In the genomic region with DNA sequence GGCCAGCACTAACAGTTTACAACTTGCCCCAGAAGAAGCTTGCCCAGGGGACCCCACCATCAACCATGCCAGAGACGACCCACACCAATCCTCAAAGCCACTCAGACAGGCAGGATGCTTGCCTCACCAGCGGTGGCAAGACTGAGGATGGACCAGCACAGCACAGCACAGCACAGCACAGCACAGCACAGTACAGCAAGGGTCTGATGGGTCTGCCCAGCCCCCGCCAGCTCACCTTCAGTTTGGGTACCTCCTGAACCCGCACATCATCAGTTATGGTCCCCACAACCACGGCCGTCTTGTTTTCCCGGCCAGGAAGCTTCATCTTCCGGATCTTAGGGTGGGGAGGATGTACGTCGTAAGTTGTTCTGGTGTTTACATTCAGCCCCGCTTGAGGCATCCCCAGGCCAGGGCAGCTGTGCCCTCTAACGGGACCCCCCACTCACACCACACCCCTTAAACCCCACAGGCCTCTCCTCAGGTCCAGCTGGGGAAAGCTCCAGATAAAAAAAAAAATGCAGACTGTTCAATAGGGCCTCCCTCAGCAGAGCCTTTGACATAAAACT, we compare ENCODE assay signal across 12 cellular contexts. TPM values are rescaled to one million over a fixed set of nuclear protein-coding genes. Genes with fewer than 3 reads are reported as not detected.
DNase-seq lines count a peak whose midpoint lies in the region; ATAC-seq, FAIRE-seq and TF ChIP-seq lines count a peak whose summit lies in the region.
"Had no signal": no experiment of that assay in that cellular context is flagged by ENCODE, and none has a peak within 500 bp of the region (broad histone marks: within the 10 kb centered on the region; RNA-seq: fewer than 3 reads in every experiment).

No MANE protein-coding gene starts in this region.

- TF ChIP-seq EP300 in SK-N-SH (IDR thresholded peaks at IDR 0.05; ENCODE audit: borderline replicate concordance in 1 of 2, low read depth in 1 of 2, low read length in 1 of 2) = no peak

- H3K27me3 ChIP-seq in SK-N-SH (ENCODE audit: insufficient read depth) (no peaks in the 10 kb centered on the region), small intestine (ENCODE audit: control insufficient read depth in 2 of 2, insufficient read depth in 2 of 2, low read length in 2 of 2) (no peaks in the 10 kb centered on the region)

- H3K27ac ChIP-seq in SK-N-SH (ENCODE audit: low read depth in 2 of 2, low read length in 1 of 2) (peak overlapping the region in 1 of 2 experiments; percentile 19; a peak in 1 of 4 replicates), small intestine (ENCODE audit: low read depth in 1 of 2, low read length in 1 of 2) (peak overlapping the region; percentile 90 to 95)

- CTCF ChIA-PET in SK-N-SH (lab: Yijun Ruan, JAX) = interaction anchor here (1.1 to 3.7 kb wide), 3 partner anchors 8 to 110 kb away, joined by 3 to 26 read pairs (median 12); no protein-coding TSS in a partner anchor

- no peaks in the 10 kb centered on the region for H3K9me2 ChIP-seq in SK-N-SH

- peaks cover 32 to 33% of the 10 kb centered on the region in 2 experiments for H3K36me3 ChIP-seq in SK-N-SH (replicated peaks in 1 of 2; ENCODE audit: control insufficient read depth in 1 of 2, insufficient read depth in 2 of 2, low read length in 1 of 2)
- H3K36me3 ChIP-seq in small intestine (ENCODE audit: control insufficient read depth in 2 of 2, insufficient read depth in 2 of 2, low read length in 2 of 2) = peaks cover 2 to 16% of the 10 kb centered on the region in 2 donors

- intact Hi-C loops in posterior vena cava (cut with DNase I) = no loop called here

- H3K4me3 ChIP-seq in SK-N-SH (ENCODE audit: low read depth in 2 of 2, low read length in 1 of 2) (peak overlapping the region; percentile 93 to 99; a peak in 3 of 4 replicates), WI38 (ENCODE audit: low read depth, low read length) (peak overlapping the region; percentile 100), fibroblast of mammary gland (ENCODE audit: control insufficient read depth, low read depth, low read length) (peak overlapping the region; percentile 100), small intestine (ENCODE audit: low read depth in 1 of 2, low read length in 2 of 2) (peak overlapping the region in 1 of 2 donors; percentile 81)

- peaks cover 38% of the 10 kb centered on the region for H3K79me2 ChIP-seq in SK-N-SH (ENCODE audit: insufficient read depth)

- FAIRE-seq in small intestine (lab: Jason Lieb, UNC) = no peak
- FAIRE-seq: A204.1 had no signal

- H3K9ac ChIP-seq in SK-N-SH = peak overlapping the region; percentile 99; the same call in 1 of the 2 replicates

- H3K9me3 ChIP-seq in SK-N-SH (no peaks in the 10 kb centered on the region), small intestine (ENCODE audit: control insufficient read depth, low read depth) (no peaks in the 10 kb centered on the region)

- WGBS in SK-N-SH (ENCODE audit: low lambda C conversion rate) = 68% methylated on average over 7 of the region's 12 CpGs
- WGBS in small intestine, 3 donors = 42 to 50% (median 45%) methylated on average over 12 of the region's 12 CpGs

- POLR2A ChIA-PET in SK-N-SH (lab: Yijun Ruan, JAX) = interaction anchor here (0.6 to 1.7 kb wide), 4 partner anchors 8 to 21 kb away, joined by 3 to 10 read pairs (median 4); no protein-coding TSS in a partner anchor

- TF ChIP-seq RAD21 in SK-N-SH (IDR thresholded peaks at IDR 0.05; ENCODE audit: low read length) = no peak

- H4K20me1 ChIP-seq in SK-N-SH (ENCODE audit: insufficient read depth) = peaks cover 39% of the 10 kb centered on the region

- peaks cover 11 to 38% of the 10 kb centered on the region in 2 experiments; a peak in 3 of 4 replicates for H3K4me1 ChIP-seq in SK-N-SH (ENCODE audit: control insufficient read depth in 1 of 2, insufficient read depth in 2 of 2, low read depth in 1 of 2, low read length in 1 of 2)
- H3K4me1 ChIP-seq in small intestine (ENCODE audit: control insufficient read depth in 2 of 2, insufficient read depth in 1 of 2, low read depth in 1 of 2, low read length in 1 of 2) = peaks cover 0 to 5% of the 10 kb centered on the region in 2 donors

- no peak overlapping the region for H2AFZ ChIP-seq in SK-N-SH (ENCODE audit: low read depth)

- H3F3A ChIP-seq in SK-N-SH (replicated peaks; ENCODE audit: insufficient read depth) = peaks cover 55% of the 10 kb centered on the region

- ATAC-seq in SK-N-SH treated with all-trans-retinoic acid at 6 μM for 48 hours = no peak

- DNase-seq in SK-N-SH = no peak
- DNase-seq in fibroblast of mammary gland (ENCODE audit: low read depth) = no peak
- DNase-seq in small intestine = no peak
- no peak for DNase-seq in posterior vena cava (ENCODE audit: low spot score)
- no peak for DNase-seq in UCSD-AML1 (lab: John Stamatoyannopoulos, UW; ENCODE audit: unreplicated experiment)
- DNase-seq in SIG-M5 treated with dmso at 0.1 percent for 504 hours (lab: John Stamatoyannopoulos, UW; ENCODE audit: unreplicated experiment) = no peak
- DNase-seq: NCI-H187 had no signal

- peak overlapping the region; percentile 91 for H3K4me2 ChIP-seq in SK-N-SH

- TF ChIP-seq CTCF in SK-N-SH (IDR thresholded peaks at IDR 0.05) (no peak), WI38 (IDR thresholded peaks at IDR 0.05; ENCODE audit: low read depth, low read length) (no peak), fibroblast of mammary gland (conservative IDR thresholded peaks at IDR 0.05; ENCODE audit: control insufficient read depth, insufficient read depth, low read depth, low read length) (no peak)

TF ChIP-seq in SK-N-SH, 30 proteins besides CTCF, POLR2A, EP300 and RAD21 (continues in another document):
- TF ChIP-seq GATA2 (CRISPR knock-in tag; IDR thresholded peaks at IDR 0.05) (no peak), MEF2A (IDR thresholded peaks at IDR 0.05; ENCODE audit: borderline replicate concordance, low read depth) (no peak), RFX5 (IDR thresholded peaks at IDR 0.05; ENCODE audit: low read length) (no peak), FOSL2 (IDR thresholded peaks at IDR 0.05; ENCODE audit: borderline replicate concordance, low read depth) (no peak), RCOR1 (IDR thresholded peaks at IDR 0.05; ENCODE audit: low read length) (no peak), NFIC (IDR thresholded peaks at IDR 0.05; ENCODE audit: borderline replicate concordance) (no peak)
- TF ChIP-seq, protein P1, sequence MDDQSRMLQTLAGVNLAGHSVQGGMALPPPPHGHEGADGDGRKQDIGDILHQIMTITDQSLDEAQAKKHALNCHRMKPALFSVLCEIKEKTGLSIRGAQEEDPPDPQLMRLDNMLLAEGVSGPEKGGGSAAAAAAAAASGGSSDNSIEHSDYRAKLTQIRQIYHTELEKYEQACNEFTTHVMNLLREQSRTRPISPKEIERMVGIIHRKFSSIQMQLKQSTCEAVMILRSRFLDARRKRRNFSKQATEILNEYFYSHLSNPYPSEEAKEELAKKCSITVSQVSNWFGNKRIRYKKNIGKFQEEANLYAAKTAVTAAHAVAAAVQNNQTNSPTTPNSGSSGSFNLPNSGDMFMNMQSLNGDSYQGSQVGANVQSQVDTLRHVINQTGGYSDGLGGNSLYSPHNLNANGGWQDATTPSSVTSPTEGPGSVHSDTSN (IDR thresholded peaks at IDR 0.05) = no peak

TF ChIP-seq in SK-N-SH treated with all-trans-retinoic acid at 6 μM for 48 hours, 23 proteins besides CTCF, POLR2A, EP300 and RAD21 (continues in another document):
- TF ChIP-seq GLIS3 (CRISPR knock-in tag; IDR thresholded peaks at IDR 0.05) = no peak

RNA-seq across cellular contexts. Expression of a gene that starts 1.7 kb away (rescaled TPM):
- polyA plus RNA-seq in SK-N-SH (2012; rRNA removed) = 0.44 TPM in 1 of 2 replicates, not detected in the other
- polyA plus RNA-seq in SK-N-SH (2012; cell fraction: cytosol; rRNA removed) = 0.03 TPM in 1 of 2 replicates, not detected in the other
- 0.13 and 0.17 TPM in 2 replicates for polyA plus RNA-seq in SK-N-SH (2012; cell fraction: nucleus; rRNA removed)
- 100 to 1,000 TPM in 1 of 3 donors, 10 to 100 TPM in 2; 76.6 to 104 (median 94.0) TPM for polyA plus RNA-seq in small intestine
- total RNA-seq in posterior vena cava = not detected

RNA-seq across cellular contexts. Expression of a gene that starts 2.4 kb away (rescaled TPM):
- polyA plus RNA-seq in SK-N-SH (2012; rRNA removed) (2,114 and 2,225 TPM in 2 replicates), small intestine (1,000 to 10,000 TPM; 2,250 to 3,184 (median 2,942) TPM)
- polyA plus RNA-seq in SK-N-SH (2012; cell fraction: cytosol; rRNA removed) = 1,690 and 2,536 TPM in 2 replicates
- polyA plus RNA-seq in SK-N-SH (2012; cell fraction: nucleus; rRNA removed) = 725 and 988 TPM in 2 replicates
- total RNA-seq in posterior vena cava = 100 to 1,000 TPM; 746 to 777 TPM

RNA-seq across cellular contexts. Expression of a gene that starts 2.7 kb away (rescaled TPM):
- polyA plus RNA-seq in SK-N-SH (2012; rRNA removed) (14.1 and 14.8 TPM in 2 replicates), small intestine (10 to 100 TPM; 46.8 to 85.7 (median 53.0) TPM)
- 6.1 and 8.8 TPM in 2 replicates for polyA plus RNA-seq in SK-N-SH (2012; cell fraction: cytosol; rRNA removed)
- polyA plus RNA-seq in SK-N-SH (2012; cell fraction: nucleus; rRNA removed) = 42.4 and 44.9 TPM in 2 replicates
- 10 to 100 TPM in 1 of 2 donors, 1 to 10 TPM in 1; 8.5 to 12.1 TPM for total RNA-seq in posterior vena cava

RNA-seq across cellular contexts. Expression of a gene that starts 10.0 kb away (rescaled TPM):
- polyA plus RNA-seq in SK-N-SH (2012; rRNA removed) (not detected in 2 replicates), small intestine (under 1 TPM in 1 of 3 donors, not detected in 2; 0.22 TPM)
- polyA plus RNA-seq in SK-N-SH (2012; cell fraction: cytosol; rRNA removed) = not detected in 2 replicates
- not detected in 2 replicates for polyA plus RNA-seq in SK-N-SH (2012; cell fraction: nucleus; rRNA removed)
- not detected for total RNA-seq in posterior vena cava
- total RNA-seq: dermis microvascular lymphatic vessel endothelial cell, mesenteric fat pad had no signal

RNA-seq across cellular contexts. Expression of a gene that starts 20.6 kb away (rescaled TPM):
- polyA plus RNA-seq in SK-N-SH (2012; rRNA removed) = 7.8 and 12.6 TPM in 2 replicates
- polyA plus RNA-seq in SK-N-SH (2012; cell fraction: cytosol; rRNA removed) = 7.3 and 10.3 TPM in 2 replicates
- polyA plus RNA-seq in SK-N-SH (2012; cell fraction: nucleus; rRNA removed) = 8.6 and 13.4 TPM in 2 replicates
- 10 to 100 TPM; 12.5 to 40.3 (median 35.4) TPM for polyA plus RNA-seq in small intestine
- 1 to 10 TPM; 1.8 to 3.6 TPM for total RNA-seq in posterior vena cava

Comparison
In these comparisons a context has a peak if more than half of its experiments do, and no peak if none do; other contexts are left out.
1. RNA of a gene that starts 1.7 kb away (polyA plus RNA-seq): 76.6 to 104 TPM in small intestine; 0.03 to 0.44 TPM in SK-N-SH; every median in the first group is over 10 times any median in the second.